In genomic region chr20:25195962-25196700, GRCh38 we compare ENCODE assay signal across 1 cellular context.
TF ChIP-seq lines count a peak whose summit lies in the region.

No MANE protein-coding gene starts in this region.

TF ChIP-seq in HepG2, 621 proteins besides CTCF, POLR2A, EP300 and RAD21 (continued from another document and continues in another):
- TF ChIP-seq AHDC1 (CRISPR knock-in tag; IDR thresholded peaks at IDR 0.05; ENCODE audit: borderline replicate concordance) (peak; percentile 6; the same call in 1 of the 2 replicates), ZNF598 (CRISPR knock-in tag; IDR thresholded peaks at IDR 0.05; ENCODE audit: borderline replicate concordance) (peak; percentile 78; the same call in 1 of the 2 replicates), ZNF572 (CRISPR knock-in tag; IDR thresholded peaks at IDR 0.05) (peak; percentile 43; the same call in 1 of the 2 replicates), LCORL (IDR thresholded peaks at IDR 0.05) (no peak), LCORL (CRISPR knock-in tag; IDR thresholded peaks at IDR 0.05) (no peak), ZNF780A (CRISPR knock-in tag; IDR thresholded peaks at IDR 0.05) (0 out of 2 replicates have a peak, but pooled peaks have one; percentile 87), ZC3H13 (CRISPR knock-in tag; IDR thresholded peaks at IDR 0.05) (peak; percentile 93), KDM2A (CRISPR knock-in tag; IDR thresholded peaks at IDR 0.05; ENCODE audit: borderline replicate concordance, low read depth) (peak; percentile 16; the same call in 1 of the 2 replicates), MIER3 (CRISPR knock-in tag; IDR thresholded peaks at IDR 0.05; ENCODE audit: borderline replicate concordance) (no peak), THAP7 (CRISPR knock-in tag; IDR thresholded peaks at IDR 0.05) (no peak), ZNF691 (CRISPR knock-in tag; IDR thresholded peaks at IDR 0.05; ENCODE audit: borderline replicate concordance, low read depth) (0 out of 2 replicates have a peak, but pooled peaks have one; percentile 4), TCF12 (IDR thresholded peaks at IDR 0.05) (no peak), TCF12 (CRISPR knock-in tag; IDR thresholded peaks at IDR 0.05) (peak; percentile 2; the same call in 1 of the 2 replicates), ZBTB14 (CRISPR knock-in tag; IDR thresholded peaks at IDR 0.05) (no peak), EED (CRISPR knock-in tag; IDR thresholded peaks at IDR 0.05) (0 out of 2 replicates have a peak, but pooled peaks have one; percentile 35), ZBTB4 (CRISPR knock-in tag; IDR thresholded peaks at IDR 0.05; ENCODE audit: borderline replicate concordance) (peak; percentile 87), CSRNP1 (CRISPR knock-in tag; IDR thresholded peaks at IDR 0.05) (0 out of 2 replicates have a peak, but pooled peaks have one; percentile 14), NKX3-1 (CRISPR knock-in tag; IDR thresholded peaks at IDR 0.05) (peak; percentile 61; the same call in 1 of the 2 replicates), ZFP36L2 (CRISPR knock-in tag; IDR thresholded peaks at IDR 0.05) (no peak), FLYWCH1 (CRISPR knock-in tag; IDR thresholded peaks at IDR 0.05) (no peak), ZNF704 (CRISPR knock-in tag; IDR thresholded peaks at IDR 0.05; ENCODE audit: borderline replicate concordance) (no peak), JDP2 (CRISPR knock-in tag; IDR thresholded peaks at IDR 0.05; ENCODE audit: borderline replicate concordance) (0 out of 2 replicates have a peak, but pooled peaks have one; percentile 38), TFE3 (CRISPR knock-in tag; IDR thresholded peaks at IDR 0.05) (no peak), ZNF550 (CRISPR knock-in tag; IDR thresholded peaks at IDR 0.05; ENCODE audit: borderline replicate concordance) (0 out of 2 replicates have a peak, but pooled peaks have one; percentile 85), NONO (IDR thresholded peaks at IDR 0.05) (no peak), NONO (CRISPR knock-in tag; conservative IDR thresholded peaks at IDR 0.05) (peak; percentile 33; the same call in 1 of the 2 replicates), THAP9 (CRISPR knock-in tag; IDR thresholded peaks at IDR 0.05; ENCODE audit: borderline replicate concordance) (peak; percentile 56; the same call in 1 of the 2 replicates), SMAD1 (CRISPR knock-in tag; IDR thresholded peaks at IDR 0.05; ENCODE audit: borderline replicate concordance, low read depth) (0 out of 2 replicates have a peak, but pooled peaks have one; percentile 54), SALL1 (CRISPR knock-in tag; IDR thresholded peaks at IDR 0.05) (no peak), ZNF180 (CRISPR knock-in tag; IDR thresholded peaks at IDR 0.05; ENCODE audit: borderline replicate concordance, low read depth) (no peak)
